In the genomic region with DNA sequence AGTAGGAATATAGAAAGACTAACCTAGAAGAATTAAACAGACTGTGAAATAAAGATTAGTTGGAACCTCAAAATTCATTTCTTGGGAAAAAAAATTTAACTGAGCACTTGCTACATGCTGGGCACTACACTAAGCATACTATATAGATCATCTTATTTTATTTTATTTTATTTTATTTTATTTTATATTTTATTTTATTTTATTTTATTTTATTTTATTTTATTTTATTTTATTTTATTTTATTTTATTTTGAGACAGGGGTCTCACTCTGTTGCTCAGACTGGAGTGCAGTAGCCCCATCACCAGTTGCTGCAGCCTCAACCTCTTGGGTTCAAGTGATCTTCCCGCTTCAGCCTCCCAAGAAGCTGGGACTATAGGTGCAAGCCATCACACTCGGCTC, we compare ENCODE assay signal across 3 cellular contexts.
"Had no signal": no experiment of that assay in that cellular context is flagged by ENCODE, and none has a peak within 500 bp of the region (broad histone marks: within the 10 kb centered on the region; RNA-seq: fewer than 3 reads in every experiment).

No MANE protein-coding gene starts in this region.

- ATAC-seq: GM12878 had no signal

- H3K4me3 ChIP-seq: GM12878 had no signal

- DNase-seq: GDM1, GF-D8 had no signal
